ENCODE assay signal across 1 cellular context in genomic region chr19:45711851-45712698, GRCh38.
TF ChIP-seq lines count a peak whose summit lies in the region.

No MANE protein-coding gene starts in this region.

TF ChIP-seq in H1, 55 proteins besides CTCF, POLR2A, EP300 and RAD21:
- TF ChIP-seq SUZ12 (IDR thresholded peaks at IDR 0.05; ENCODE audit: low read length) (no peak), MAX (IDR thresholded peaks at IDR 0.05) (no peak), SAP30 (IDR thresholded peaks at IDR 0.05; ENCODE audit: insufficient read depth, insufficient replicate concordance, low read length) (no peak), ZNF274 (IDR thresholded peaks at IDR 0.05; ENCODE audit: borderline replicate concordance, extremely low read depth, low read length) (no peak), CHD1 (IDR thresholded peaks at IDR 0.05; ENCODE audit: low read depth, low read length) (no peak), HDAC6 (IDR thresholded peaks at IDR 0.05; ENCODE audit: low read depth, low read length) (no peak), SRF (IDR thresholded peaks at IDR 0.05; ENCODE audit: low read depth, low read length) (no peak), CHD7 (IDR thresholded peaks at IDR 0.05; ENCODE audit: insufficient replicate concordance, low read length) (no peak), TCF12 (IDR thresholded peaks at IDR 0.05; ENCODE audit: low read depth, low read length) (no peak), YY1 (IDR thresholded peaks at IDR 0.05; ENCODE audit: low read depth, low read length) (no peak), PHF8 (conservative IDR thresholded peaks at IDR 0.05; ENCODE audit: low read depth, low read length) (no peak), USF2 (IDR thresholded peaks at IDR 0.05; ENCODE audit: low read length) (no peak), SIX5 (IDR thresholded peaks at IDR 0.05; ENCODE audit: low read depth, low read length) (no peak), RFX5 (IDR thresholded peaks at IDR 0.05; ENCODE audit: borderline replicate concordance, low read depth, low read length) (no peak), TAF7 (optimal IDR thresholded peaks at IDR 0.05; ENCODE audit: borderline replicate concordance, low read depth, low read length) (no peak), MAFK (IDR thresholded peaks at IDR 0.05; ENCODE audit: low read depth, low read length) (no peak), HDAC2 (IDR thresholded peaks at IDR 0.05; ENCODE audit: borderline replicate concordance in 1 of 2, low read depth in 2 of 2, low read length in 2 of 2) (no peak), NANOG (IDR thresholded peaks at IDR 0.05; ENCODE audit: insufficient read depth, low read depth, low read length, poor library complexity, severe bottlenecking) (no peak), E2F6 (IDR thresholded peaks at IDR 0.05) (no peak)
